Comparison of ENCODE assay signal across 1 cellular context in the genomic region with DNA sequence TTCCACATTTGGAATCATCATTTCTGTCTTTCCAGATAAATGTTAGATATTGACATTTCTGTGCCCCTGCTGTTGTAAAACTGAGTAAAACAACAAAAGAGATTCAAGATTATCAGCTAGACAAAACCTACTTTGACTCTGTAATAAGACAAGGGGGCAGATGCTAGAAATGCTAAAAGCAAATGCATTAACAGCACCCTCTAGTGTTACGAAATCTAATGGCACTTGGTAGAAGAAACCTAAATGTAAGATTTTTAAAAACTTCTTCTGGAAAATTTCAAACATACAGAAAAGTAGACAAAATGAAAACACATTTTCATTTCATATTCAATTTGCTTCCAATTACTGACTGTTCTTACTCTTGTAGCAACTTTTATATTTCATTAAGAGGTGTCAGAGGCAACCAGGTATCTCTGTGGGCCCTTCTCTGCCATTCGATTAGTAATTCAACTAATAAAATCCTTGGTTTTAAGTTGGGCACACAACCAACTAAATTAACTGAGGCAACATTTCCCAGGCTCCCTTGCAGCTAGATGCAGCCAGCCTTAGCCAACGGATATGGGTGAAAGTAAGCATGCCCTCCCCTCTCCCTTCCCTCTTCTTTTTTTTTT.
TF ChIP-seq lines count a peak whose summit lies in the region.

No MANE protein-coding gene starts in this region.

TF ChIP-seq in HepG2, 621 proteins besides CTCF, POLR2A, EP300 and RAD21 (continued from another document and continues in another):
- TF ChIP-seq, protein P1, sequence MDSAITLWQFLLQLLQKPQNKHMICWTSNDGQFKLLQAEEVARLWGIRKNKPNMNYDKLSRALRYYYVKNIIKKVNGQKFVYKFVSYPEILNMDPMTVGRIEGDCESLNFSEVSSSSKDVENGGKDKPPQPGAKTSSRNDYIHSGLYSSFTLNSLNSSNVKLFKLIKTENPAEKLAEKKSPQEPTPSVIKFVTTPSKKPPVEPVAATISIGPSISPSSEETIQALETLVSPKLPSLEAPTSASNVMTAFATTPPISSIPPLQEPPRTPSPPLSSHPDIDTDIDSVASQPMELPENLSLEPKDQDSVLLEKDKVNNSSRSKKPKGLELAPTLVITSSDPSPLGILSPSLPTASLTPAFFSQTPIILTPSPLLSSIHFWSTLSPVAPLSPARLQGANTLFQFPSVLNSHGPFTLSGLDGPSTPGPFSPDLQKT (CRISPR knock-in tag; IDR thresholded peaks at IDR 0.05; ENCODE audit: borderline replicate concordance): no peak
- no peak for TF ChIP-seq PRDM15 (CRISPR knock-in tag; IDR thresholded peaks at IDR 0.05)
- no peak for TF ChIP-seq ZNF510 (CRISPR knock-in tag; IDR thresholded peaks at IDR 0.05; ENCODE audit: low read depth)
- 0 out of 2 replicates have a peak, but pooled peaks have one; percentile 66 for TF ChIP-seq TSC22D2 (CRISPR knock-in tag; IDR thresholded peaks at IDR 0.05; ENCODE audit: borderline replicate concordance)
- TF ChIP-seq, protein P2, sequence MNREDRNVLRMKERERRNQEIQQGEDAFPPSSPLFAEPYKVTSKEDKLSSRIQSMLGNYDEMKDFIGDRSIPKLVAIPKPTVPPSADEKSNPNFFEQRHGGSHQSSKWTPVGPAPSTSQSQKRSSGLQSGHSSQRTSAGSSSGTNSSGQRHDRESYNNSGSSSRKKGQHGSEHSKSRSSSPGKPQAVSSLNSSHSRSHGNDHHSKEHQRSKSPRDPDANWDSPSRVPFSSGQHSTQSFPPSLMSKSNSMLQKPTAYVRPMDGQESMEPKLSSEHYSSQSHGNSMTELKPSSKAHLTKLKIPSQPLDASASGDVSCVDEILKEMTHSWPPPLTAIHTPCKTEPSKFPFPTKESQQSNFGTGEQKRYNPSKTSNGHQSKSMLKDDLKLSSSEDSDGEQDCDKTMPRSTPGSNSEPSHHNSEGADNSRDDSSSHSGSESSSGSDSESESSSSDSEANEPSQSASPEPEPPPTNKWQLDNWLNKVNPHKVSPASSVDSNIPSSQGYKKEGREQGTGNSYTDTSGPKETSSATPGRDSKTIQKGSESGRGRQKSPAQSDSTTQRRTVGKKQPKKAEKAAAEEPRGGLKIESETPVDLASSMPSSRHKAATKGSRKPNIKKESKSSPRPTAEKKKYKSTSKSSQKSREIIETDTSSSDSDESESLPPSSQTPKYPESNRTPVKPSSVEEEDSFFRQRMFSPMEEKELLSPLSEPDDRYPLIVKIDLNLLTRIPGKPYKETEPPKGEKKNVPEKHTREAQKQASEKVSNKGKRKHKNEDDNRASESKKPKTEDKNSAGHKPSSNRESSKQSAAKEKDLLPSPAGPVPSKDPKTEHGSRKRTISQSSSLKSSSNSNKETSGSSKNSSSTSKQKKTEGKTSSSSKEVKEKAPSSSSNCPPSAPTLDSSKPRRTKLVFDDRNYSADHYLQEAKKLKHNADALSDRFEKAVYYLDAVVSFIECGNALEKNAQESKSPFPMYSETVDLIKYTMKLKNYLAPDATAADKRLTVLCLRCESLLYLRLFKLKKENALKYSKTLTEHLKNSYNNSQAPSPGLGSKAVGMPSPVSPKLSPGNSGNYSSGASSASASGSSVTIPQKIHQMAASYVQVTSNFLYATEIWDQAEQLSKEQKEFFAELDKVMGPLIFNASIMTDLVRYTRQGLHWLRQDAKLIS (CRISPR knock-in tag; IDR thresholded peaks at IDR 0.05): no peak
- no peak for TF ChIP-seq ZNF441 (CRISPR knock-in tag; IDR thresholded peaks at IDR 0.05; ENCODE audit: borderline replicate concordance)
- no peak for TF ChIP-seq ZNF557 (CRISPR knock-in tag; IDR thresholded peaks at IDR 0.05)
- TF ChIP-seq CENPT (CRISPR knock-in tag; IDR thresholded peaks at IDR 0.05; ENCODE audit: low read depth): no peak
- TF ChIP-seq ZNF468 (CRISPR knock-in tag; IDR thresholded peaks at IDR 0.05): no peak
- TF ChIP-seq, protein P3, sequence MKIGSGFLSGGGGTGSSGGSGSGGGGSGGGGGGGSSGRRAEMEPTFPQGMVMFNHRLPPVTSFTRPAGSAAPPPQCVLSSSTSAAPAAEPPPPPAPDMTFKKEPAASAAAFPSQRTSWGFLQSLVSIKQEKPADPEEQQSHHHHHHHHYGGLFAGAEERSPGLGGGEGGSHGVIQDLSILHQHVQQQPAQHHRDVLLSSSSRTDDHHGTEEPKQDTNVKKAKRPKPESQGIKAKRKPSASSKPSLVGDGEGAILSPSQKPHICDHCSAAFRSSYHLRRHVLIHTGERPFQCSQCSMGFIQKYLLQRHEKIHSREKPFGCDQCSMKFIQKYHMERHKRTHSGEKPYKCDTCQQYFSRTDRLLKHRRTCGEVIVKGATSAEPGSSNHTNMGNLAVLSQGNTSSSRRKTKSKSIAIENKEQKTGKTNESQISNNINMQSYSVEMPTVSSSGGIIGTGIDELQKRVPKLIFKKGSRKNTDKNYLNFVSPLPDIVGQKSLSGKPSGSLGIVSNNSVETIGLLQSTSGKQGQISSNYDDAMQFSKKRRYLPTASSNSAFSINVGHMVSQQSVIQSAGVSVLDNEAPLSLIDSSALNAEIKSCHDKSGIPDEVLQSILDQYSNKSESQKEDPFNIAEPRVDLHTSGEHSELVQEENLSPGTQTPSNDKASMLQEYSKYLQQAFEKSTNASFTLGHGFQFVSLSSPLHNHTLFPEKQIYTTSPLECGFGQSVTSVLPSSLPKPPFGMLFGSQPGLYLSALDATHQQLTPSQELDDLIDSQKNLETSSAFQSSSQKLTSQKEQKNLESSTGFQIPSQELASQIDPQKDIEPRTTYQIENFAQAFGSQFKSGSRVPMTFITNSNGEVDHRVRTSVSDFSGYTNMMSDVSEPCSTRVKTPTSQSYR (CRISPR knock-in tag; IDR thresholded peaks at IDR 0.05; ENCODE audit: borderline replicate concordance): no peak
- TF ChIP-seq ZNF33B (CRISPR knock-in tag; IDR thresholded peaks at IDR 0.05): no peak
- TF ChIP-seq CREB1 (IDR thresholded peaks at IDR 0.05): no peak
- no peak for TF ChIP-seq CREB1 (CRISPR knock-in tag; IDR thresholded peaks at IDR 0.05)
- no peak for TF ChIP-seq ZNF788 (CRISPR knock-in tag; IDR thresholded peaks at IDR 0.05; ENCODE audit: borderline replicate concordance)
- TF ChIP-seq ZNF263 (CRISPR knock-in tag; IDR thresholded peaks at IDR 0.05): no peak
- no peak for TF ChIP-seq PLRG1 (conservative IDR thresholded peaks at IDR 0.05)
- TF ChIP-seq JUN (CRISPR knock-in tag; IDR thresholded peaks at IDR 0.05): no peak
- TF ChIP-seq TAF1 (CRISPR knock-in tag; IDR thresholded peaks at IDR 0.05): no peak
- TF ChIP-seq ZSCAN22 (CRISPR knock-in tag; IDR thresholded peaks at IDR 0.05): no peak
- TF ChIP-seq ZNF777 (CRISPR knock-in tag; IDR thresholded peaks at IDR 0.05): no peak
- 0 out of 2 replicates have a peak, but pooled peaks have one; percentile 21 for TF ChIP-seq MIER2 (CRISPR knock-in tag; IDR thresholded peaks at IDR 0.05)
- TF ChIP-seq, protein P4, sequence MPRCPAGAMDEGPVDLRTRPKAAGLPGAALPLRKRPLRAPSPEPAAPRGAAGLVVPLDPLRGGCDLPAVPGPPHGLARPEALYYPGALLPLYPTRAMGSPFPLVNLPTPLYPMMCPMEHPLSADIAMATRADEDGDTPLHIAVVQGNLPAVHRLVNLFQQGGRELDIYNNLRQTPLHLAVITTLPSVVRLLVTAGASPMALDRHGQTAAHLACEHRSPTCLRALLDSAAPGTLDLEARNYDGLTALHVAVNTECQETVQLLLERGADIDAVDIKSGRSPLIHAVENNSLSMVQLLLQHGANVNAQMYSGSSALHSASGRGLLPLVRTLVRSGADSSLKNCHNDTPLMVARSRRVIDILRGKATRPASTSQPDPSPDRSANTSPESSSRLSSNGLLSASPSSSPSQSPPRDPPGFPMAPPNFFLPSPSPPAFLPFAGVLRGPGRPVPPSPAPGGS (CRISPR knock-in tag; IDR thresholded peaks at IDR 0.05): no peak
- TF ChIP-seq, protein P5, sequence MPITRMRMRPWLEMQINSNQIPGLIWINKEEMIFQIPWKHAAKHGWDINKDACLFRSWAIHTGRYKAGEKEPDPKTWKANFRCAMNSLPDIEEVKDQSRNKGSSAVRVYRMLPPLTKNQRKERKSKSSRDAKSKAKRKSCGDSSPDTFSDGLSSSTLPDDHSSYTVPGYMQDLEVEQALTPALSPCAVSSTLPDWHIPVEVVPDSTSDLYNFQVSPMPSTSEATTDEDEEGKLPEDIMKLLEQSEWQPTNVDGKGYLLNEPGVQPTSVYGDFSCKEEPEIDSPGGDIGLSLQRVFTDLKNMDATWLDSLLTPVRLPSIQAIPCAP (CRISPR knock-in tag; IDR thresholded peaks at IDR 0.05; ENCODE audit: low read depth): no peak
- TF ChIP-seq NPAS2 (CRISPR knock-in tag; IDR thresholded peaks at IDR 0.05; ENCODE audit: borderline replicate concordance): no peak
- TF ChIP-seq ZNF207 (IDR thresholded peaks at IDR 0.05; ENCODE audit: borderline replicate concordance): no peak
- TF ChIP-seq ELF3 (CRISPR knock-in tag; IDR thresholded peaks at IDR 0.05): peak; percentile 51; the same call in 1 of the 2 replicates
- TF ChIP-seq, protein P6, sequence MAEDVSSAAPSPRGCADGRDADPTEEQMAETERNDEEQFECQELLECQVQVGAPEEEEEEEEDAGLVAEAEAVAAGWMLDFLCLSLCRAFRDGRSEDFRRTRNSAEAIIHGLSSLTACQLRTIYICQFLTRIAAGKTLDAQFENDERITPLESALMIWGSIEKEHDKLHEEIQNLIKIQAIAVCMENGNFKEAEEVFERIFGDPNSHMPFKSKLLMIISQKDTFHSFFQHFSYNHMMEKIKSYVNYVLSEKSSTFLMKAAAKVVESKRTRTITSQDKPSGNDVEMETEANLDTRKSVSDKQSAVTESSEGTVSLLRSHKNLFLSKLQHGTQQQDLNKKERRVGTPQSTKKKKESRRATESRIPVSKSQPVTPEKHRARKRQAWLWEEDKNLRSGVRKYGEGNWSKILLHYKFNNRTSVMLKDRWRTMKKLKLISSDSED (CRISPR knock-in tag; IDR thresholded peaks at IDR 0.05): no peak
- TF ChIP-seq ZNF20 (CRISPR knock-in tag; IDR thresholded peaks at IDR 0.05): no peak
- peak; percentile 40; the same call in 1 of the 2 replicates for TF ChIP-seq FOXA3 (CRISPR knock-in tag; IDR thresholded peaks at IDR 0.05)
- no peak for TF ChIP-seq KLF11 (CRISPR knock-in tag; IDR thresholded peaks at IDR 0.05)
- TF ChIP-seq GATAD2A (CRISPR knock-in tag; IDR thresholded peaks at IDR 0.05): peak; percentile 58
- no peak for TF ChIP-seq ZNF292 (CRISPR knock-in tag; IDR thresholded peaks at IDR 0.05; ENCODE audit: borderline replicate concordance, low read depth)
- no peak for TF ChIP-seq ZNF713 (CRISPR knock-in tag; IDR thresholded peaks at IDR 0.05)
- no peak for TF ChIP-seq RNF219 (CRISPR knock-in tag; IDR thresholded peaks at IDR 0.05)
- no peak for TF ChIP-seq BCL6 (CRISPR knock-in tag; IDR thresholded peaks at IDR 0.05)
- 0 out of 2 replicates have a peak, but pooled peaks have one; percentile 79 for TF ChIP-seq CC2D1A (CRISPR knock-in tag; IDR thresholded peaks at IDR 0.05)
- no peak for TF ChIP-seq TRIM24 (CRISPR knock-in tag; IDR thresholded peaks at IDR 0.05)
- TF ChIP-seq TBL1XR1 (IDR thresholded peaks at IDR 0.05; ENCODE audit: borderline replicate concordance, low read length, partially characterized antibody): no peak
- TF ChIP-seq ZNF24 (IDR thresholded peaks at IDR 0.05): no peak
